18 cellular contexts compared by ENCODE assay signal in genomic region chr21:32817206-32817605, GRCh38.
"Had no signal": no experiment of that assay in that cellular context is flagged by ENCODE, and none has a peak within 500 bp of the region (broad histone marks: within the 10 kb centered on the region; RNA-seq: fewer than 3 reads in every experiment).

No MANE protein-coding gene starts in this region.

- ATAC-seq: activated CD4-positive, CD25-positive, alpha-beta regulatory T cell treated with anti-CD3 and anti-CD28 coated beads, Interleukin-2, amount 50 U/mL, for 24 hours; activated T-cell treated with anti-CD3 and anti-CD28 coated beads, Interleukin-2, amount 50 U/mL, for 72 hours; naive thymus-derived CD4-positive, alpha-beta T cell; sciatic nerve; stimulated activated naive B cell treated with anti-CD40 and anti-IgM and Interleukin-4, amounts not matched to agents 10 μg/mL and 1 μg/mL and 100 μg/mL, for 72 hours had no signal

- H3K27ac ChIP-seq: ascending aorta, breast epithelium, lower lobe of right lung, spleen, thoracic aorta had no signal

- H3K4me3 ChIP-seq: ascending aorta, breast epithelium, lower lobe of right lung, ovary, spleen, thoracic aorta had no signal

- H3K4me1 ChIP-seq: breast epithelium had no signal

- H3K27me3 ChIP-seq: ascending aorta, breast epithelium, ovary, spleen had no signal

- H3K36me3 ChIP-seq: ascending aorta, breast epithelium, lower lobe of right lung, ovary, spleen, thoracic aorta had no signal

- H3K9me3 ChIP-seq: ascending aorta, breast epithelium, ovary, thoracic aorta had no signal

- DNase-seq: activated CD4-positive, alpha-beta T cell treated with anti-CD3 and anti-CD28 coated beads, Interleukin-2, amount 10 ng/mL, durations not matched to agents 7 days and 5 days; activated gamma-delta T cell; activated T-cell treated with anti-CD3 and anti-CD28 coated beads, Interleukin-2, amount 50 U/mL, for 72 hours; cortex of kidney; erythroblast; head of caudate nucleus; lower lobe of right lung; naive thymus-derived CD4-positive, alpha-beta T cell; ovary; spleen; stimulated activated CD4-positive, alpha-beta T cell treated with anti-CD3 and anti-CD28 coated beads, Interleukin-4, amount 100 ng/mL, for 4 hours; stimulated activated naive B cell treated with anti-CD40 and anti-IgM and Interleukin-4, amounts not matched to agents 10 μg/mL and 1 μg/mL and 100 μg/mL, for 72 hours; T1000 had no signal
